Comparison of ENCODE assay signal across 1 cellular context in the genomic region with DNA sequence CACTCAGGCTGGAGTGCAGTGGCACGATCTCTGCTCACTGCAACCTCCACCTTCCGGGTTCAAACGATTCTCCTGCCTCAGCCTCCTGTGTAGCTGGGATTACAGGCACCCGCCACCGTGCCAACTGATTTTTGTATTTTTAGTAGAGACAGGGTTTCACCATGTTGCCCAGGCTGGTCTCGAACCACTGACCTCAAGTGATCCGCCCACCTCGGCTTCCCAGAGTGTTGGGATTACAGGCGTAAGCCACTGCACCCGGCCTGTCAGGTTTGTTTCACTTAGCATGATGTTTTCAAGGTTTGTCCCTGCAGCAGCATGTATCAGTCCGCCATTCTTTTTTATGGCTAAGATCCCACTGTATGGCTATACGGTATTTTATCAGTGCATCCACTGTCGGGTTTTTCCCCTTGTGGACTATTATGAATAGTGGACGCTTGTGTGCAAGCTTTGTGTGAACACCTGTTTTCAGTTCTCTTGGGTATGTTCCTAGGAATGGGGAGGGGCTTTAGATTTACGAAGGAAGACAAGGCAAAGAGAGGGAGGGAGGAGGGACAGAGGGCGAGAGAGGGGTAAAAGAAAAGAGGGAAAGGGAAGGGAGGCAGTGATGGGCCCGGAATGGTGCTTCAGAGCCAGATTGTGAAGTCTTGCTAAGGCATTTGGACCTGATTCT.
TF ChIP-seq lines count a peak whose summit lies in the region.

No MANE protein-coding gene starts in this region.

TF ChIP-seq in GM23338, 12 proteins besides CTCF, POLR2A, EP300 and RAD21:
- TF ChIP-seq STAT1 (IDR thresholded peaks at IDR 0.05; ENCODE audit: unreplicated experiment) (no peak), ETS1 (IDR thresholded peaks at IDR 0.05) (no peak), EZH2 (IDR thresholded peaks at IDR 0.05; ENCODE audit: low read depth, unreplicated experiment) (no peak), JUNB (IDR thresholded peaks at IDR 0.05; ENCODE audit: unreplicated experiment) (no peak)
